ENCODE assay signal across 26 cellular contexts in genomic region chr3:4680227-4680691, GRCh38.
DNase-seq lines count a peak whose midpoint lies in the region; ATAC-seq and TF ChIP-seq lines count a peak whose summit lies in the region.
"Had no signal": no experiment of that assay in that cellular context is flagged by ENCODE, and none has a peak within 500 bp of the region (broad histone marks: within the 10 kb centered on the region; RNA-seq: fewer than 3 reads in every experiment).

No MANE protein-coding gene starts in this region.

- no peak overlapping the region for H3K27ac ChIP-seq in BLaER1
- H3K27ac ChIP-seq: gastrocnemius medialis, lower lobe of right lung, PC-9 had no signal

- no peaks in the 10 kb centered on the region for H3K27me3 Mint-ChIP-seq in type B pancreatic cell

- H3K4me2 ChIP-seq in BLaER1, result peak overlapping the region; percentile 13
- H3K4me2 ChIP-seq: PC-9 had no signal

- no peaks in the 10 kb centered on the region for H3K9me3 ChIP-seq in BLaER1
- H3K9me3 ChIP-seq: gastrocnemius medialis, lower lobe of right lung had no signal

- H3K27ac Mint-ChIP-seq in type B pancreatic cell, result no peak overlapping the region
- H3K27ac Mint-ChIP-seq: progenitor cell of endocrine pancreas had no signal

- H3K4me3 Mint-ChIP-seq in type B pancreatic cell, result no peak overlapping the region
- H3K4me3 Mint-ChIP-seq: brain had no signal

- H3K36me3 ChIP-seq in BLaER1, result peaks cover 73% of the 10 kb centered on the region

- ATAC-seq in HG02852 (IDR thresholded peaks at IDR 0.05; ENCODE audit: unreplicated experiment) (no peak), HG02885 (IDR thresholded peaks at IDR 0.05; ENCODE audit: poor library complexity, unreplicated experiment) (no peak)
- ATAC-seq: gastrocnemius medialis had no signal

- H3K36me3 Mint-ChIP-seq in type B pancreatic cell, result peaks cover 20% of the 10 kb centered on the region
- H3K36me3 Mint-ChIP-seq: brain had no signal

- no peaks in the 10 kb centered on the region for H3K4me1 Mint-ChIP-seq in type B pancreatic cell (ENCODE audit: unreplicated experiment)
- H3K4me1 Mint-ChIP-seq: brain had no signal

- H3K9ac ChIP-seq in BLaER1, result no peak overlapping the region

- TF ChIP-seq CTCF in type B pancreatic cell (conservative IDR thresholded peaks at IDR 0.05), result no peak

- H3K27me3 ChIP-seq in BLaER1, result no peaks in the 10 kb centered on the region
- H3K27me3 ChIP-seq: gastrocnemius medialis had no signal

- H3K4me3 ChIP-seq in BLaER1, result no peak overlapping the region
- H3K4me3 ChIP-seq: gastrocnemius medialis, lower lobe of right lung, PC-9 had no signal

- DNase-seq in NCI-H1105 treated with DMSO at 0.1 percent for 48 hours (lab: John Stamatoyannopoulos, UW) (peak; percentile 59), dedifferentiated amniotic fluid mesenchymal stem cell (ENCODE audit: extremely low spot score) (peak; percentile 15), myocyte (ENCODE audit: low read depth) (peak; percentile 40), COLO668 (lab: John Stamatoyannopoulos, UW; ENCODE audit: unreplicated experiment) (no peak), type B pancreatic cell (ENCODE audit: extremely low spot score, unreplicated experiment) (no peak)
- DNase-seq: activated CD4-positive, alpha-beta T cell treated with anti-CD3 and anti-CD28 coated beads, Interleukin-2, amount 50 U/mL, for 48 hours; activated CD4-positive, CD25-positive, alpha-beta regulatory T cell; activated CD8-positive, alpha-beta memory T cell treated with anti-CD3 and anti-CD28 coated beads, Interleukin-2, amount 50 U/mL, for 48 hours; C1 segment of cervical spinal cord; Calu3; effector memory CD4-positive, alpha-beta T cell; erythroblast; gastrocnemius medialis; hypothalamus; lower lobe of right lung; NCI-H1436; NK-92 treated with Interleukin-12 subunit alpha and Interleukin-12 subunit beta, amount 100 ng/mL, for 24 hours; PC-9; SHP77; substantia nigra; SW 1271 had no signal

- no peaks in the 10 kb centered on the region for H3K9me3 Mint-ChIP-seq in type B pancreatic cell
- H3K9me3 Mint-ChIP-seq: brain had no signal

- peaks cover 10% of the 10 kb centered on the region for H3K4me1 ChIP-seq in BLaER1
- H3K4me1 ChIP-seq: gastrocnemius medialis, lower lobe of right lung had no signal

- no peaks in the 10 kb centered on the region for H4K20me1 ChIP-seq in BLaER1

Comparison
In these comparisons a context has a peak if more than half of its experiments do, and no peak if none do; other contexts are left out.
1. DNase-seq: peak in NCI-H1105 treated with DMSO at 0.1 percent for 48 hours (single experiment), dedifferentiated amniotic fluid mesenchymal stem cell (single experiment) and myocyte (single experiment); none in COLO668 (single experiment) and type B pancreatic cell (single experiment).